Comparison of ENCODE assay signal across 11 cellular contexts in the genomic region with DNA sequence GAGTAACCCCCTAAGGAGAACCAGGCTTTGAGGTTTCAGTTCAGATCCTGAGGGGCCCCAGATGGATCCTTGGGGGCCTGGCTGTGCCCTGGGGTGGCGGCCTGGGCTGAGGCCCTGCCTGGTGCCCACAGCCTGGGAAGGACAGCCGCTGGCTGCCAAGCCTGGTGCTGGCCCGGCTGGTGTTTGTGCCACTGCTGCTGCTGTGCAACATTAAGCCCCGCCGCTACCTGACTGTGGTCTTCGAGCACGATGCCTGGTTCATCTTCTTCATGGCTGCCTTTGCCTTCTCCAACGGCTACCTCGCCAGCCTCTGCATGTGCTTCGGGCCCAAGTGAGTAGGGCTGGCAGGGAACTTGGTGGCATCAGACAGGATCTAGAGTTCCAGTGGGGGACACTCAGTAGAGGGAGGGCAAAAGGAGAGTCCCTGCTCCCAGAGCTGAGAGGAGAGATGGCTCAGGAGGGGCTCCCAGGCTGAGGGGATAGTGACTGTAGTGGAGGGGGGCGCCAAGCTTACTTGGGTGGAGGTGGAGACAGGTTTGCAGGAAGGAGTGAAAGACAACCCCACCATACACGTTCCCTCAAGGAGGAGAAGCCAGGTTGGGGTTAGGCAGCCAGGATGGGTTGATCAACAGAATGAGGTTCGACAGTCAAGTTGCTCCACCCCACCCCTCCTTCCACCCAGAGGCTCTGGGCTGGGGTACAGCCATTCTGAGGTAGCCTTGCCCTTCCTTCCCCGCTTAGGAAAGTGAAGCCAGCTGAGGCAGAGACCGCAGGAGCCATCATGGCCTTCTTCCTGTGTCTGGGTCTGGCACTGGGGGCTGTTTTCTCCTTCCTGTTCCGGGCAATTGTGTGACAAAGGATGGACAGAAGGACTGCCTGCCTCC. TPM values are rescaled to one million over a fixed set of nuclear protein-coding genes. Genes with fewer than 3 reads are reported as not detected.
DNase-seq lines count a peak whose midpoint lies in the region; ATAC-seq and TF ChIP-seq lines count a peak whose summit lies in the region.
"Had no signal": no experiment of that assay in that cellular context is flagged by ENCODE, and none has a peak within 500 bp of the region (broad histone marks: within the 10 kb centered on the region; RNA-seq: fewer than 3 reads in every experiment).

No MANE protein-coding gene starts in this region.

- H3K27me3 Mint-ChIP-seq in T-helper 1 cell treated with Interleukin-12 subunit alpha and Interleukin-12 subunit beta and Interleukin-4 antibody, amounts not matched to agents 30 μg/mL and 1 μg/mL, for 36 hours (ENCODE audit: low read depth) = no peaks in the 10 kb centered on the region

- peaks cover 0 to 78% of the 10 kb centered on the region in 2 donors for H3K4me1 ChIP-seq in right atrium auricular region

- H3K4me1 Mint-ChIP-seq in T-helper 1 cell treated with Interleukin-12 subunit alpha and Interleukin-12 subunit beta and Interleukin-4 antibody, amounts not matched to agents 30 μg/mL and 1 μg/mL, for 36 hours (ENCODE audit: low read depth) = peaks cover 17% of the 10 kb centered on the region
- H3K4me1 Mint-ChIP-seq in stimulated activated effector memory CD8-positive, alpha-beta T cell treated with anti-CD3 and anti-CD28 coated beads, Interleukin-12 subunit alpha, Interleukin-12 subunit beta, amount 100 ng/mL, for 72 hours = peaks cover 11% of the 10 kb centered on the region

- H3K27ac ChIP-seq in VCaP (peak overlapping the region; percentile 74), right atrium auricular region (peak overlapping the region; percentile 98)

- H3K27me3 ChIP-seq in right atrium auricular region = no peaks in the 10 kb centered on the region

- H3K36me3 Mint-ChIP-seq in T-helper 1 cell treated with Interleukin-12 subunit alpha and Interleukin-12 subunit beta and Interleukin-4 antibody, amounts not matched to agents 30 μg/mL and 1 μg/mL, for 36 hours (ENCODE audit: low read depth) = peaks cover 6% of the 10 kb centered on the region
- H3K36me3 Mint-ChIP-seq in stimulated activated effector memory CD8-positive, alpha-beta T cell treated with anti-CD3 and anti-CD28 coated beads, Interleukin-12 subunit alpha, Interleukin-12 subunit beta, amount 100 ng/mL, for 72 hours = peaks cover 50% of the 10 kb centered on the region

- peak overlapping the region; percentile 46 for H3K27ac Mint-ChIP-seq in T-helper 1 cell treated with Interleukin-12 subunit alpha and Interleukin-12 subunit beta and Interleukin-4 antibody, amounts not matched to agents 30 μg/mL and 1 μg/mL, for 36 hours
- peak overlapping the region; percentile 49 for H3K27ac Mint-ChIP-seq in stimulated activated effector memory CD8-positive, alpha-beta T cell treated with anti-CD3 and anti-CD28 coated beads, Interleukin-12 subunit alpha, Interleukin-12 subunit beta, amount 100 ng/mL, for 72 hours

- H3K4me3 ChIP-seq in right atrium auricular region = no peak overlapping the region

- H3K9me3 Mint-ChIP-seq in T-helper 1 cell treated with Interleukin-12 subunit alpha and Interleukin-12 subunit beta and Interleukin-4 antibody, amounts not matched to agents 30 μg/mL and 1 μg/mL, for 36 hours = no peaks in the 10 kb centered on the region
- H3K9me3 Mint-ChIP-seq in stimulated activated effector memory CD8-positive, alpha-beta T cell treated with anti-CD3 and anti-CD28 coated beads, Interleukin-12 subunit alpha, Interleukin-12 subunit beta, amount 100 ng/mL, for 72 hours = no peaks in the 10 kb centered on the region

- DNase-seq in T-helper 1 cell (no peak), right atrium auricular region (ENCODE audit: low spot score) (no peak), GM19240 (ENCODE audit: insufficient read length, low spot score) (no peak)
- no peak for DNase-seq in stimulated activated effector memory CD8-positive, alpha-beta T cell treated with anti-CD3 and anti-CD28 coated beads, Interleukin-12 subunit alpha, Interleukin-12 subunit beta, amount 100 ng/mL, for 72 hours (ENCODE audit: low spot score in 2 of 2)
- DNase-seq: NCI-H1105 treated with DMSO at 0.1 percent for 48 hours, NCI-H774 had no signal

- H3K9me3 ChIP-seq in right atrium auricular region = no peaks in the 10 kb centered on the region

- peaks cover 38% of the 10 kb centered on the region for H3K36me3 ChIP-seq in right atrium auricular region

- H3K4me3 Mint-ChIP-seq in T-helper 1 cell treated with Interleukin-12 subunit alpha and Interleukin-12 subunit beta and Interleukin-4 antibody, amounts not matched to agents 30 μg/mL and 1 μg/mL, for 36 hours = no peak overlapping the region
- no peak overlapping the region for H3K4me3 Mint-ChIP-seq in stimulated activated effector memory CD8-positive, alpha-beta T cell treated with anti-CD3 and anti-CD28 coated beads, Interleukin-12 subunit alpha, Interleukin-12 subunit beta, amount 100 ng/mL, for 72 hours

- no peak for ATAC-seq in stimulated activated effector memory CD8-positive, alpha-beta T cell treated with anti-CD3 and anti-CD28 coated beads, Interleukin-12 subunit alpha, Interleukin-12 subunit beta, amount 100 ng/mL, for 72 hours
- ATAC-seq in HG03342 (IDR thresholded peaks at IDR 0.05; ENCODE audit: unreplicated experiment) = no peak
- no peak for ATAC-seq in GM19455 (IDR thresholded peaks at IDR 0.05; ENCODE audit: unreplicated experiment)

- TF ChIP-seq CTCF in VCaP (conservative IDR thresholded peaks at IDR 0.05) (no peak), right atrium auricular region (IDR thresholded peaks at IDR 0.05) (no peak)

RNA-seq across cellular contexts. Expression of a gene that starts 9.5 kb away (rescaled TPM):
- total RNA-seq in right atrium auricular region = 100 to 1,000 TPM; 105 to 256 TPM

RNA-seq across cellular contexts. Expression of a gene that starts 14.0 kb away (rescaled TPM):
- total RNA-seq in right atrium auricular region = 100 to 1,000 TPM; 716 to 772 TPM

RNA-seq across cellular contexts. Expression of a gene that starts 16.2 kb away (rescaled TPM):
- not detected for total RNA-seq in right atrium auricular region
- total RNA-seq: HT-29 had no signal

RNA-seq across cellular contexts. Expression of a gene that starts 24.4 kb away (rescaled TPM):
- 10 to 100 TPM; 23.0 to 23.7 TPM for total RNA-seq in right atrium auricular region

RNA-seq across cellular contexts. Expression of a gene that starts 32.4 kb away (rescaled TPM):
- total RNA-seq in right atrium auricular region = 1 to 10 TPM; 3.8 to 8.7 TPM
